ENCODE assay signal across 10 cellular contexts in genomic region chr2:75559633-75560021, GRCh38. TPM values are rescaled to one million over a fixed set of nuclear protein-coding genes. Genes with fewer than 3 reads are reported as not detected.
DNase-seq lines count a peak whose midpoint lies in the region; ATAC-seq and TF ChIP-seq lines count a peak whose summit lies in the region.
"Had no signal": no experiment of that assay in that cellular context is flagged by ENCODE, and none has a peak within 500 bp of the region (broad histone marks: within the 10 kb centered on the region; RNA-seq: fewer than 3 reads in every experiment).

No MANE protein-coding gene starts in this region.

- H3K4me1 ChIP-seq in right atrium auricular region: peaks cover 0 to 13% of the 10 kb centered on the region in 2 donors
- H3K4me1 ChIP-seq in mesenchymal stem cell (ENCODE audit: control insufficient read depth, insufficient read depth, low read depth, low read length): peaks cover 38% of the 10 kb centered on the region

- H3K9me3 ChIP-seq in right atrium auricular region: no peaks in the 10 kb centered on the region
- no peaks in the 10 kb centered on the region for H3K9me3 ChIP-seq in mesenchymal stem cell (ENCODE audit: control insufficient read depth, low read length)

- no peak overlapping the region for H2AK5ac ChIP-seq in mesenchymal stem cell (ENCODE audit: low read length, severe bottlenecking)

- peak overlapping the region; percentile 90 for H3K9ac ChIP-seq in mesenchymal stem cell (ENCODE audit: low read length)

- peak overlapping the region in 1 of 2 experiments; percentile 59 for H2BK12ac ChIP-seq in mesenchymal stem cell (ENCODE audit: low read length in 2 of 2)

- WGBS in mesenchymal stem cell: 17% methylated on average over 7 of the region's 9 CpGs

- H3K36me3 ChIP-seq in right atrium auricular region (no peaks in the 10 kb centered on the region), mesenchymal stem cell (ENCODE audit: control insufficient read depth in 1 of 2, insufficient read depth in 2 of 2, low read depth in 1 of 2, low read length in 2 of 2) (peaks cover 5 to 9% of the 10 kb centered on the region in 2 experiments)

- H4K91ac ChIP-seq in mesenchymal stem cell (ENCODE audit: low read length): no peak overlapping the region

- TF ChIP-seq CTCF in right atrium auricular region (IDR thresholded peaks at IDR 0.05) (no peak), cardiac fibroblast (IDR thresholded peaks at IDR 0.05; ENCODE audit: low read depth, low read length) (no peak)

- no peak for DNase-seq in right atrium auricular region (ENCODE audit: low spot score)
- no peak for DNase-seq in Right ventricle myocardium superior
- peak in 1 of 2 donors; percentile 19 for DNase-seq in cardiac fibroblast (ENCODE audit: low read depth in 2 of 2)
- DNase-seq in mesenchymal stem cell: no peak
- no peak for DNase-seq in SW480 (ENCODE audit: low spot score)
- no peak for DNase-seq in A172 (ENCODE audit: low spot score)
- no peak for DNase-seq in SIG-M5 (lab: John Stamatoyannopoulos, UW)
- DNase-seq: immature natural killer cell, NCI-H187 had no signal

- no peak overlapping the region for H4K8ac ChIP-seq in mesenchymal stem cell (ENCODE audit: low read length)

- H3K27ac ChIP-seq in right atrium auricular region: no peak overlapping the region
- peak overlapping the region; percentile 92 for H3K27ac ChIP-seq in mesenchymal stem cell (ENCODE audit: low read length, poor library complexity, severe bottlenecking)

- H3K4ac ChIP-seq in mesenchymal stem cell (ENCODE audit: low read depth in 1 of 2, low read length in 2 of 2): no peak overlapping the region

- intact Hi-C loops in Right ventricle myocardium superior (cut with DNase I): no loop called here

- H3K4me3 ChIP-seq in right atrium auricular region (peak overlapping the region; percentile 36 to 57), cardiac fibroblast (replicated peaks in 1 of 2; ENCODE audit: low read depth in 2 of 2, low read length in 2 of 2) (peak overlapping the region; percentile 73), mesenchymal stem cell (ENCODE audit: insufficient read depth in 1 of 2, low read depth in 1 of 2, low read length in 2 of 2) (peak overlapping the region; percentile 74 to 90)

- peaks cover 7% of the 10 kb centered on the region for H3K79me1 ChIP-seq in mesenchymal stem cell (replicated peaks; ENCODE audit: low read length, poor library complexity, severe bottlenecking)

- peak overlapping the region; percentile 87 to 95 for H3K18ac ChIP-seq in mesenchymal stem cell (ENCODE audit: low read depth in 1 of 2, low read length in 2 of 2)

- no peak for ATAC-seq in Right ventricle myocardium superior (ENCODE audit: poor library complexity)
- no peak for ATAC-seq in GM19467 (IDR thresholded peaks at IDR 0.05; ENCODE audit: unreplicated experiment)

- H3K14ac ChIP-seq in mesenchymal stem cell (ENCODE audit: low read length in 2 of 2): peak overlapping the region in 1 of 2 experiments; percentile 91

- H3K27me3 ChIP-seq in right atrium auricular region (no peaks in the 10 kb centered on the region), mesenchymal stem cell (ENCODE audit: control insufficient read depth in 1 of 2, insufficient read depth in 1 of 2, low read length in 2 of 2) (no peaks in the 10 kb centered on the region)

- H3K4me2 ChIP-seq in mesenchymal stem cell (ENCODE audit: low read length, poor library complexity, severe bottlenecking): peak overlapping the region; percentile 75

- peak overlapping the region; percentile 65 for H2BK120ac ChIP-seq in mesenchymal stem cell (ENCODE audit: low read depth, low read length)

- H2BK15ac ChIP-seq in mesenchymal stem cell (ENCODE audit: low read depth, poor library complexity, severe bottlenecking): peak overlapping the region; percentile 15

- H2AFZ ChIP-seq in mesenchymal stem cell (ENCODE audit: low read depth, low read length): peak overlapping the region; percentile 47

- H2BK5ac ChIP-seq in mesenchymal stem cell (ENCODE audit: low read depth, low read length, poor library complexity, severe bottlenecking): peak overlapping the region; percentile 94

- H3K23ac ChIP-seq in mesenchymal stem cell (ENCODE audit: low read length in 2 of 2): no peak overlapping the region

RNA-seq across cellular contexts. Expression of gene EVA1A, which starts 1.1 kb away (rescaled TPM):
- total RNA-seq in right atrium auricular region (1 to 10 TPM in 1 of 2 donors, under 1 TPM in 1; 0.47 to 1.2 TPM), Right ventricle myocardium superior (0.97 TPM)
- 27.8 TPM for polyA plus RNA-seq in mesenchymal stem cell (2013, experiment 1 of 2)
- polyA plus RNA-seq in mesenchymal stem cell (2013, experiment 2 of 2): 27.9 TPM
- total RNA-seq in A172 (2014; rRNA removed; shearing (Covaris generic)): 24.6 and 38.3 TPM in 2 replicates
- polyA plus RNA-seq: immature natural killer cell had no signal

Comparison
In these comparisons a context has a peak if more than half of its experiments do, and no peak if none do; other contexts are left out.
1. RNA of gene EVA1A, which starts 1.1 kb away (total RNA-seq): 24.6 to 38.3 TPM in A172; 0.47 to 1.2 TPM in right atrium auricular region and 0.97 TPM in Right ventricle myocardium superior (single experiment); every median in the first group is over 10 times any median in the second.
2. Peak in every context shown above with its lines, with median percentiles within 50 percentile points of each other: H3K4me3 ChIP-seq.